Comparison of ENCODE assay signal across 1 cellular context in genomic region chrX:110003167-110004156, GRCh38.
TF ChIP-seq lines count a peak whose summit lies in the region.

No MANE protein-coding gene starts in this region.

TF ChIP-seq in K562, 482 proteins besides CTCF, POLR2A, EP300 and RAD21 (continued from another document and continues in another):
- TF ChIP-seq PTRF (tag; IDR thresholded peaks at IDR 0.05) = no peak
- TF ChIP-seq PCBP1 (IDR thresholded peaks at IDR 0.05; ENCODE audit: low read depth, low read length, poor library complexity, severe bottlenecking) = no peak
- no peak for TF ChIP-seq MXI1 (IDR thresholded peaks at IDR 0.05; ENCODE audit: low read depth, low read length)
- TF ChIP-seq, protein P1, sequence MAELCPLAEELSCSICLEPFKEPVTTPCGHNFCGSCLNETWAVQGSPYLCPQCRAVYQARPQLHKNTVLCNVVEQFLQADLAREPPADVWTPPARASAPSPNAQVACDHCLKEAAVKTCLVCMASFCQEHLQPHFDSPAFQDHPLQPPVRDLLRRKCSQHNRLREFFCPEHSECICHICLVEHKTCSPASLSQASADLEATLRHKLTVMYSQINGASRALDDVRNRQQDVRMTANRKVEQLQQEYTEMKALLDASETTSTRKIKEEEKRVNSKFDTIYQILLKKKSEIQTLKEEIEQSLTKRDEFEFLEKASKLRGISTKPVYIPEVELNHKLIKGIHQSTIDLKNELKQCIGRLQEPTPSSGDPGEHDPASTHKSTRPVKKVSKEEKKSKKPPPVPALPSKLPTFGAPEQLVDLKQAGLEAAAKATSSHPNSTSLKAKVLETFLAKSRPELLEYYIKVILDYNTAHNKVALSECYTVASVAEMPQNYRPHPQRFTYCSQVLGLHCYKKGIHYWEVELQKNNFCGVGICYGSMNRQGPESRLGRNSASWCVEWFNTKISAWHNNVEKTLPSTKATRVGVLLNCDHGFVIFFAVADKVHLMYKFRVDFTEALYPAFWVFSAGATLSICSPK (IDR thresholded peaks at IDR 0.05; ENCODE audit: borderline replicate concordance) = no peak
- TF ChIP-seq SIN3B (IDR thresholded peaks at IDR 0.05; ENCODE audit: low read depth) = no peak
- TF ChIP-seq TBP (optimal IDR thresholded peaks at IDR 0.05; ENCODE audit: low read depth, low read length) = no peak
- TF ChIP-seq PHF8 (IDR thresholded peaks at IDR 0.05; ENCODE audit: borderline replicate concordance, low read length) = no peak; the same call in 1 of the 2 replicates
- TF ChIP-seq WHSC1 (IDR thresholded peaks at IDR 0.05; ENCODE audit: low read length) = no peak
- no peak for TF ChIP-seq ZNF140 (CRISPR knock-in tag; IDR thresholded peaks at IDR 0.05)
- TF ChIP-seq SREBF2 (CRISPR knock-in tag; IDR thresholded peaks at IDR 0.05) = no peak
- TF ChIP-seq SAFB (IDR thresholded peaks at IDR 0.05; ENCODE audit: borderline replicate concordance, low read depth, low read length) = no peak
- TF ChIP-seq, protein P2, sequence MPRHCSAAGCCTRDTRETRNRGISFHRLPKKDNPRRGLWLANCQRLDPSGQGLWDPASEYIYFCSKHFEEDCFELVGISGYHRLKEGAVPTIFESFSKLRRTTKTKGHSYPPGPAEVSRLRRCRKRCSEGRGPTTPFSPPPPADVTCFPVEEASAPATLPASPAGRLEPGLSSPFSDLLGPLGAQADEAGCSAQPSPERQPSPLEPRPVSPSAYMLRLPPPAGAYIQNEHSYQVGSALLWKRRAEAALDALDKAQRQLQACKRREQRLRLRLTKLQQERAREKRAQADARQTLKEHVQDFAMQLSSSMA (CRISPR knock-in tag; IDR thresholded peaks at IDR 0.05) = no peak
- TF ChIP-seq, protein P3, sequence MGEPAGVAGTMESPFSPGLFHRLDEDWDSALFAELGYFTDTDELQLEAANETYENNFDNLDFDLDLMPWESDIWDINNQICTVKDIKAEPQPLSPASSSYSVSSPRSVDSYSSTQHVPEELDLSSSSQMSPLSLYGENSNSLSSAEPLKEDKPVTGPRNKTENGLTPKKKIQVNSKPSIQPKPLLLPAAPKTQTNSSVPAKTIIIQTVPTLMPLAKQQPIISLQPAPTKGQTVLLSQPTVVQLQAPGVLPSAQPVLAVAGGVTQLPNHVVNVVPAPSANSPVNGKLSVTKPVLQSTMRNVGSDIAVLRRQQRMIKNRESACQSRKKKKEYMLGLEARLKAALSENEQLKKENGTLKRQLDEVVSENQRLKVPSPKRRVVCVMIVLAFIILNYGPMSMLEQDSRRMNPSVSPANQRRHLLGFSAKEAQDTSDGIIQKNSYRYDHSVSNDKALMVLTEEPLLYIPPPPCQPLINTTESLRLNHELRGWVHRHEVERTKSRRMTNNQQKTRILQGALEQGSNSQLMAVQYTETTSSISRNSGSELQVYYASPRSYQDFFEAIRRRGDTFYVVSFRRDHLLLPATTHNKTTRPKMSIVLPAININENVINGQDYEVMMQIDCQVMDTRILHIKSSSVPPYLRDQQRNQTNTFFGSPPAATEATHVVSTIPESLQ (CRISPR knock-in tag; IDR thresholded peaks at IDR 0.05) = no peak
- TF ChIP-seq KLF6 (CRISPR knock-in tag; IDR thresholded peaks at IDR 0.05; ENCODE audit: borderline replicate concordance) = no peak
- peak; percentile 90 for TF ChIP-seq NFIC (IDR thresholded peaks at IDR 0.05)
- TF ChIP-seq ZNF699 (CRISPR knock-in tag; IDR thresholded peaks at IDR 0.05; ENCODE audit: insufficient replicate concordance) = no peak
- no peak for TF ChIP-seq MLLT1 (IDR thresholded peaks at IDR 0.05)
- peak; percentile 90 for TF ChIP-seq PRDM10 (IDR thresholded peaks at IDR 0.05; ENCODE audit: partially characterized antibody)
- peak; percentile 42; the same call in 1 of the 2 replicates for TF ChIP-seq L3MBTL2 (IDR thresholded peaks at IDR 0.05)
- peak; percentile 30; the same call in 1 of the 2 replicates for TF ChIP-seq MAX (CRISPR knock-in tag; IDR thresholded peaks at IDR 0.05)
- no peak for TF ChIP-seq ZNF79 (CRISPR knock-in tag; IDR thresholded peaks at IDR 0.05; ENCODE audit: low read depth)
- TF ChIP-seq TOE1 (IDR thresholded peaks at IDR 0.05; ENCODE audit: borderline replicate concordance) = no peak
- no peak for TF ChIP-seq TOE1 (CRISPR knock-in tag; IDR thresholded peaks at IDR 0.05; ENCODE audit: borderline replicate concordance, low read depth)
- TF ChIP-seq, protein P4, sequence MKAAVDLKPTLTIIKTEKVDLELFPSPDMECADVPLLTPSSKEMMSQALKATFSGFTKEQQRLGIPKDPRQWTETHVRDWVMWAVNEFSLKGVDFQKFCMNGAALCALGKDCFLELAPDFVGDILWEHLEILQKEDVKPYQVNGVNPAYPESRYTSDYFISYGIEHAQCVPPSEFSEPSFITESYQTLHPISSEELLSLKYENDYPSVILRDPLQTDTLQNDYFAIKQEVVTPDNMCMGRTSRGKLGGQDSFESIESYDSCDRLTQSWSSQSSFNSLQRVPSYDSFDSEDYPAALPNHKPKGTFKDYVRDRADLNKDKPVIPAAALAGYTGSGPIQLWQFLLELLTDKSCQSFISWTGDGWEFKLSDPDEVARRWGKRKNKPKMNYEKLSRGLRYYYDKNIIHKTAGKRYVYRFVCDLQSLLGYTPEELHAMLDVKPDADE (conservative IDR thresholded peaks at IDR 0.05; ENCODE audit: control insufficient read depth, low read depth, low read length) = no peak
- TF ChIP-seq, protein P5, sequence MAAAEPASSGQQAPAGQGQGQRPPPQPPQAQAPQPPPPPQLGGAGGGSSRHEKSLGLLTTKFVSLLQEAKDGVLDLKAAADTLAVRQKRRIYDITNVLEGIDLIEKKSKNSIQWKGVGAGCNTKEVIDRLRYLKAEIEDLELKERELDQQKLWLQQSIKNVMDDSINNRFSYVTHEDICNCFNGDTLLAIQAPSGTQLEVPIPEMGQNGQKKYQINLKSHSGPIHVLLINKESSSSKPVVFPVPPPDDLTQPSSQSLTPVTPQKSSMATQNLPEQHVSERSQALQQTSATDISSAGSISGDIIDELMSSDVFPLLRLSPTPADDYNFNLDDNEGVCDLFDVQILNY (CRISPR knock-in tag; IDR thresholded peaks at IDR 0.05) = no peak
- no peak for TF ChIP-seq KAT7 (CRISPR knock-in tag; IDR thresholded peaks at IDR 0.05; ENCODE audit: borderline replicate concordance)
- no peak for TF ChIP-seq NR2C2 (CRISPR knock-in tag; IDR thresholded peaks at IDR 0.05)
- TF ChIP-seq NR2C2 (tag; IDR thresholded peaks at IDR 0.05) = peak; percentile 27; the same call in 1 of the 2 replicates
- TF ChIP-seq, protein P6, sequence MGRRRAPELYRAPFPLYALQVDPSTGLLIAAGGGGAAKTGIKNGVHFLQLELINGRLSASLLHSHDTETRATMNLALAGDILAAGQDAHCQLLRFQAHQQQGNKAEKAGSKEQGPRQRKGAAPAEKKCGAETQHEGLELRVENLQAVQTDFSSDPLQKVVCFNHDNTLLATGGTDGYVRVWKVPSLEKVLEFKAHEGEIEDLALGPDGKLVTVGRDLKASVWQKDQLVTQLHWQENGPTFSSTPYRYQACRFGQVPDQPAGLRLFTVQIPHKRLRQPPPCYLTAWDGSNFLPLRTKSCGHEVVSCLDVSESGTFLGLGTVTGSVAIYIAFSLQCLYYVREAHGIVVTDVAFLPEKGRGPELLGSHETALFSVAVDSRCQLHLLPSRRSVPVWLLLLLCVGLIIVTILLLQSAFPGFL (CRISPR knock-in tag; IDR thresholded peaks at IDR 0.05) = no peak
- TF ChIP-seq TCF7L2 (IDR thresholded peaks at IDR 0.05; ENCODE audit: low read depth, low read length) = no peak
- no peak for TF ChIP-seq HNRNPLL (IDR thresholded peaks at IDR 0.05; ENCODE audit: low read depth, low read length, poor library complexity, severe bottlenecking)
- no peak for TF ChIP-seq ZC3H8 (IDR thresholded peaks at IDR 0.05)
- no peak for TF ChIP-seq SRSF3 (IDR thresholded peaks at IDR 0.05; ENCODE audit: insufficient read depth, low read length)
- no peak for TF ChIP-seq THRB (CRISPR knock-in tag; conservative IDR thresholded peaks at IDR 0.05)
- no peak for TF ChIP-seq NELFE (IDR thresholded peaks at IDR 0.05; ENCODE audit: insufficient read depth, insufficient read length)
- no peak for TF ChIP-seq ZNF263 (CRISPR knock-in tag; IDR thresholded peaks at IDR 0.05; ENCODE audit: borderline replicate concordance)
- no peak for TF ChIP-seq ETS2 (tag; IDR thresholded peaks at IDR 0.05; ENCODE audit: borderline replicate concordance, poor library complexity, severe bottlenecking)
- no peak for TF ChIP-seq NR2C1 (IDR thresholded peaks at IDR 0.05)
- TF ChIP-seq NR2C1 (tag; IDR thresholded peaks at IDR 0.05) = no peak
- TF ChIP-seq, protein P7, sequence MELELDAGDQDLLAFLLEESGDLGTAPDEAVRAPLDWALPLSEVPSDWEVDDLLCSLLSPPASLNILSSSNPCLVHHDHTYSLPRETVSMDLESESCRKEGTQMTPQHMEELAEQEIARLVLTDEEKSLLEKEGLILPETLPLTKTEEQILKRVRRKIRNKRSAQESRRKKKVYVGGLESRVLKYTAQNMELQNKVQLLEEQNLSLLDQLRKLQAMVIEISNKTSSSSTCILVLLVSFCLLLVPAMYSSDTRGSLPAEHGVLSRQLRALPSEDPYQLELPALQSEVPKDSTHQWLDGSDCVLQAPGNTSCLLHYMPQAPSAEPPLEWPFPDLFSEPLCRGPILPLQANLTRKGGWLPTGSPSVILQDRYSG (tag; conservative IDR thresholded peaks at IDR 0.05; ENCODE audit: low read depth) = no peak
- no peak for TF ChIP-seq OTX1 (CRISPR knock-in tag; IDR thresholded peaks at IDR 0.05)
- TF ChIP-seq HDAC1 (IDR thresholded peaks at IDR 0.05) = peak in 1 of 2 experiments; percentile 48; a peak in 2 of 4 replicates
- TF ChIP-seq TAF1 (IDR thresholded peaks at IDR 0.05; ENCODE audit: control insufficient read depth, extremely low read depth, insufficient read depth, low read length, severe bottlenecking) = peak; percentile 27
- no peak for TF ChIP-seq TCF3 (CRISPR knock-in tag; IDR thresholded peaks at IDR 0.05)
- peak; percentile 4 for TF ChIP-seq RBFOX2 (IDR thresholded peaks at IDR 0.05; ENCODE audit: low read depth, low read length)
- TF ChIP-seq THRA (IDR thresholded peaks at IDR 0.05) = no peak
- 0 out of 2 replicates have a peak, but pooled peaks have one; percentile 49 for TF ChIP-seq ZNF384 (IDR thresholded peaks at IDR 0.05; ENCODE audit: low read depth, low read length)
- TF ChIP-seq DIDO1 (tag; IDR thresholded peaks at IDR 0.05; ENCODE audit: low read depth) = no peak
- no peak for TF ChIP-seq STAG1 (CRISPR knock-in tag; IDR thresholded peaks at IDR 0.05; ENCODE audit: borderline replicate concordance)
- TF ChIP-seq CCAR2 (IDR thresholded peaks at IDR 0.05; ENCODE audit: low read depth, low read length) = no peak
- no peak for TF ChIP-seq BDP1 (IDR thresholded peaks at IDR 0.05; ENCODE audit: insufficient read depth, insufficient read length)
- no peak for TF ChIP-seq NCOR1 (IDR thresholded peaks at IDR 0.05)
